18 cellular contexts compared by ENCODE assay signal in the genomic region with DNA sequence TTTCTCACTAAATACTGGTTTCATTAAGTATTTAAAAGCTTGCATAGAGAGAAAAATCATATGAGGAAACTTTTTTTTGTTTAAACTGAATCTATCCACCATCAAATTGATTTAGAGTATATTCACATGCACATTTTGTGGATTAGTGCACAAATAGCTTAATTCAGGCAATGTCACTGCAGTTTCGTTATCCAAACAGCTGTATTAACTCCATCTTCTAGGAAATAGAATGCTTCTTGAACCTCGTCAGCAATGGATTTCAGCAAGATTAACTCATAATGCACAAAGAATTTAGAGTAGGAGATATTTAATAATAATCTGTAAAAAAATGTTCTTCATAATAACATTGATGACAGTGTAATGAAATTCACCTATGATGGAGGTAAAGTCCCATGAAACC. TPM values are rescaled to one million over a fixed set of nuclear protein-coding genes. Genes with fewer than 3 reads are reported as not detected.
DNase-seq lines count a peak whose midpoint lies in the region; ATAC-seq and TF ChIP-seq lines count a peak whose summit lies in the region.
"Had no signal": no experiment of that assay in that cellular context is flagged by ENCODE, and none has a peak within 500 bp of the region (broad histone marks: within the 10 kb centered on the region; RNA-seq: fewer than 3 reads in every experiment).

No MANE protein-coding gene starts in this region.

- H3K9me3 Mint-ChIP-seq in CD4-positive, alpha-beta T cell, result no peaks in the 10 kb centered on the region
- no peaks in the 10 kb centered on the region for H3K9me3 Mint-ChIP-seq in activated CD8-positive, alpha-beta T cell treated with anti-CD3 and anti-CD28 coated beads, Interleukin-2, amount 10 ng/mL, durations not matched to agents 7 days and 5 days (ENCODE audit: insufficient read depth)
- no peaks in the 10 kb centered on the region for H3K9me3 Mint-ChIP-seq in activated T-helper 1 cell treated with anti-CD3 and anti-CD28 coated beads, Interleukin-12 subunit alpha, Interleukin-12 subunit beta, Interleukin-2, Interleukin-4 antibody, amounts not matched to agents 30 ng/mL and 10 ng/mL and 1 ng/mL, durations not matched to agents 14 hours and 24 hours and 36 hours
- H3K9me3 Mint-ChIP-seq: activated CD4-positive, alpha-beta memory T cell treated with anti-CD3 and anti-CD28 coated beads, Interleukin-2, amount 10 ng/mL, durations not matched to agents 7 days and 5 days; neural progenitor cell had no signal

- POLR2A ChIA-PET in CD4-positive, alpha-beta T cell (lab: Charles Lee), result interaction anchor here (1.4 kb wide), 1 partner anchor 53 kb away, joined by 3 read pairs; the partner anchor contains the start of gene FUBP1
- POLR2A ChIA-PET in activated CD8-positive, alpha-beta T cell treated with anti-CD3 and anti-CD28 coated beads, Interleukin-2, amount 10 ng/mL, durations not matched to agents 7 days and 5 days (lab: Charles Lee), result interaction anchor here (1.4 kb wide), 1 partner anchor 79 kb away, joined by 6 read pairs; the partner anchor contains the start of gene DNAJB4

- no peaks in the 10 kb centered on the region for H4K20me1 ChIP-seq in BLaER1

- CTCF ChIA-PET in CD4-positive, alpha-beta T cell (lab: Charles Lee), result no interaction called here
- CTCF ChIA-PET in activated CD8-positive, alpha-beta T cell treated with anti-CD3 and anti-CD28 coated beads, Interleukin-2, amount 10 ng/mL, durations not matched to agents 7 days and 5 days (lab: Charles Lee), result no interaction called here

- H3K4me1 ChIP-seq in BLaER1, result no peaks in the 10 kb centered on the region
- peaks cover 11% of the 10 kb centered on the region for H3K4me1 ChIP-seq in mononuclear cell (ENCODE audit: insufficient read depth, low read length)
- H3K4me1 ChIP-seq: ascending aorta, neural progenitor cell had no signal

- H3K4me3 Mint-ChIP-seq in CD4-positive, alpha-beta T cell, result peak overlapping the region; percentile 8
- H3K4me3 Mint-ChIP-seq in activated CD8-positive, alpha-beta T cell treated with anti-CD3 and anti-CD28 coated beads, Interleukin-2, amount 10 ng/mL, durations not matched to agents 7 days and 5 days, result peak overlapping the region; percentile 74
- H3K4me3 Mint-ChIP-seq in activated T-helper 1 cell treated with anti-CD3 and anti-CD28 coated beads, Interleukin-12 subunit alpha, Interleukin-12 subunit beta, Interleukin-2, Interleukin-4 antibody, amounts not matched to agents 30 ng/mL and 10 ng/mL and 1 ng/mL, durations not matched to agents 14 hours and 24 hours and 36 hours, result no peak overlapping the region
- H3K4me3 Mint-ChIP-seq: neural progenitor cell had no signal

- H3K4me3 ChIP-seq in BLaER1 (peak overlapping the region; percentile 61; the same call in 1 of the 2 replicates), mononuclear cell (ENCODE audit: low read length) (peak overlapping the region; percentile 45)
- H3K4me3 ChIP-seq: ascending aorta, neural progenitor cell, psoas muscle had no signal

- TF ChIP-seq CTCF in CD4-positive, alpha-beta T cell (IDR thresholded peaks at IDR 0.05), result no peak

- H3K27ac ChIP-seq in BLaER1, result no peak overlapping the region
- H3K27ac ChIP-seq in CD4-positive, alpha-beta T cell (ENCODE audit: low read depth, low read length), result no peak overlapping the region
- H3K27ac ChIP-seq: ascending aorta, neural progenitor cell had no signal

- H3K9ac ChIP-seq in BLaER1, result no peak overlapping the region
- H3K9ac ChIP-seq: neural progenitor cell had no signal

- H3K27ac Mint-ChIP-seq in CD4-positive, alpha-beta T cell, result no peak overlapping the region
- H3K27ac Mint-ChIP-seq in activated CD8-positive, alpha-beta T cell treated with anti-CD3 and anti-CD28 coated beads, Interleukin-2, amount 10 ng/mL, durations not matched to agents 7 days and 5 days, result no peak overlapping the region
- H3K27ac Mint-ChIP-seq in activated T-helper 1 cell treated with anti-CD3 and anti-CD28 coated beads, Interleukin-12 subunit alpha, Interleukin-12 subunit beta, Interleukin-2, Interleukin-4 antibody, amounts not matched to agents 30 ng/mL and 10 ng/mL and 1 ng/mL, durations not matched to agents 14 hours and 24 hours and 36 hours, result no peak overlapping the region
- H3K27ac Mint-ChIP-seq: neural progenitor cell had no signal

- no peaks in the 10 kb centered on the region for H3K9me3 ChIP-seq in BLaER1
- no peaks in the 10 kb centered on the region for H3K9me3 ChIP-seq in CD4-positive, alpha-beta T cell (ENCODE audit: control insufficient read depth, low read length)
- no peaks in the 10 kb centered on the region for H3K9me3 ChIP-seq in mononuclear cell (ENCODE audit: low read depth, low read length)
- H3K9me3 ChIP-seq: ascending aorta, psoas muscle had no signal

- intact Hi-C loops in CD4-positive, alpha-beta T cell (cut with DNase I, micrococcal nuclease), result no loop called here
- intact Hi-C loops in activated T-helper 1 cell treated with anti-CD3 and anti-CD28 coated beads, Interleukin-12 subunit alpha, Interleukin-12 subunit beta, Interleukin-2, Interleukin-4 antibody, amounts not matched to agents 30 ng/mL and 10 ng/mL and 1 ng/mL, durations not matched to agents 14 hours and 24 hours and 36 hours (cut with micrococcal nuclease), result loop anchor here (2.0 kb wide), 2 partner anchors 53 to 79 kb away; partner anchors contain the start of genes DNAJB4 and FUBP1

- no peaks in the 10 kb centered on the region for H3K36me3 ChIP-seq in BLaER1
- H3K36me3 ChIP-seq: neural progenitor cell had no signal

- H3K4me2 ChIP-seq in BLaER1, result peak overlapping the region; percentile 61
- H3K4me2 ChIP-seq: neural progenitor cell had no signal

- H3K36me3 Mint-ChIP-seq in CD4-positive, alpha-beta T cell (ENCODE audit: low read depth), result peaks cover 4% of the 10 kb centered on the region
- H3K36me3 Mint-ChIP-seq in activated CD8-positive, alpha-beta T cell treated with anti-CD3 and anti-CD28 coated beads, Interleukin-2, amount 10 ng/mL, durations not matched to agents 7 days and 5 days (ENCODE audit: low read depth), result peaks cover 7% of the 10 kb centered on the region
- no peaks in the 10 kb centered on the region for H3K36me3 Mint-ChIP-seq in activated T-helper 1 cell treated with anti-CD3 and anti-CD28 coated beads, Interleukin-12 subunit alpha, Interleukin-12 subunit beta, Interleukin-2, Interleukin-4 antibody, amounts not matched to agents 30 ng/mL and 10 ng/mL and 1 ng/mL, durations not matched to agents 14 hours and 24 hours and 36 hours (ENCODE audit: low read depth)
- H3K36me3 Mint-ChIP-seq: neural progenitor cell had no signal

- H3K27me3 Mint-ChIP-seq in CD4-positive, alpha-beta T cell, result no peaks in the 10 kb centered on the region
- H3K27me3 Mint-ChIP-seq in activated CD8-positive, alpha-beta T cell treated with anti-CD3 and anti-CD28 coated beads, Interleukin-2, amount 10 ng/mL, durations not matched to agents 7 days and 5 days (ENCODE audit: low read depth), result no peaks in the 10 kb centered on the region
- peaks cover 1% of the 10 kb centered on the region for H3K27me3 Mint-ChIP-seq in activated T-helper 1 cell treated with anti-CD3 and anti-CD28 coated beads, Interleukin-12 subunit alpha, Interleukin-12 subunit beta, Interleukin-2, Interleukin-4 antibody, amounts not matched to agents 30 ng/mL and 10 ng/mL and 1 ng/mL, durations not matched to agents 14 hours and 24 hours and 36 hours (ENCODE audit: insufficient read depth)

- no peak for DNase-seq in CD4-positive, alpha-beta T cell
- DNase-seq in activated CD8-positive, alpha-beta T cell treated with anti-CD3 and anti-CD28 coated beads, Interleukin-2, amount 10 ng/mL, durations not matched to agents 7 days and 5 days, result no peak
- DNase-seq in OCI-M2 (lab: John Stamatoyannopoulos, UW; ENCODE audit: unreplicated experiment) (no peak), NCI-H1694 (lab: John Stamatoyannopoulos, UW) (no peak)
- no peak for DNase-seq in activated T-helper 1 cell treated with anti-CD3 and anti-CD28 coated beads, Interleukin-12 subunit alpha, Interleukin-12 subunit beta, Interleukin-2, Interleukin-4 antibody, amounts not matched to agents 30 ng/mL and 10 ng/mL and 1 ng/mL, durations not matched to agents 14 hours and 24 hours and 36 hours (ENCODE audit: low spot score)
- DNase-seq: activated CD4-positive, alpha-beta memory T cell treated with anti-CD3 and anti-CD28 coated beads, Interleukin-2, amount 10 ng/mL, durations not matched to agents 7 days and 5 days; DMS153; hypothalamus; kidney; mesendoderm; NCI-H1417; NCI-H774; psoas muscle had no signal

- ATAC-seq in CD4-positive, alpha-beta T cell (ENCODE audit: poor library complexity), result no peak
- no peak for ATAC-seq in activated CD8-positive, alpha-beta T cell treated with anti-CD3 and anti-CD28 coated beads, Interleukin-2, amount 10 ng/mL, durations not matched to agents 7 days and 5 days
- ATAC-seq: Panc1, psoas muscle had no signal

- H3K27me3 ChIP-seq in BLaER1 (no peaks in the 10 kb centered on the region), mononuclear cell (ENCODE audit: insufficient read depth, low read length) (no peaks in the 10 kb centered on the region)
- no peaks in the 10 kb centered on the region for H3K27me3 ChIP-seq in CD4-positive, alpha-beta T cell (ENCODE audit: control insufficient read depth, insufficient read depth, low read length)
- H3K27me3 ChIP-seq: ascending aorta, neural progenitor cell had no signal

- peaks cover 7% of the 10 kb centered on the region for H3K4me1 Mint-ChIP-seq in CD4-positive, alpha-beta T cell (ENCODE audit: low read depth)
- H3K4me1 Mint-ChIP-seq in activated CD8-positive, alpha-beta T cell treated with anti-CD3 and anti-CD28 coated beads, Interleukin-2, amount 10 ng/mL, durations not matched to agents 7 days and 5 days (ENCODE audit: low read depth), result peaks cover 11% of the 10 kb centered on the region
- peaks cover 5% of the 10 kb centered on the region for H3K4me1 Mint-ChIP-seq in activated T-helper 1 cell treated with anti-CD3 and anti-CD28 coated beads, Interleukin-12 subunit alpha, Interleukin-12 subunit beta, Interleukin-2, Interleukin-4 antibody, amounts not matched to agents 30 ng/mL and 10 ng/mL and 1 ng/mL, durations not matched to agents 14 hours and 24 hours and 36 hours (ENCODE audit: low read depth)
- H3K4me1 Mint-ChIP-seq: neural progenitor cell had no signal

RNA-seq across cellular contexts. Expression of gene NEXN, which starts 37.5 kb away (rescaled TPM):
- under 1 TPM in 1 of 2 experiments, not detected in 1; 0.25 TPM for total RNA-seq in CD4-positive, alpha-beta T cell
- total RNA-seq in activated CD8-positive, alpha-beta T cell treated with anti-CD3 and anti-CD28 coated beads, Interleukin-2, amount 10 ng/mL, durations not matched to agents 7 days and 5 days, result 1 to 10 TPM; 3.3 to 3.4 TPM
- total RNA-seq in mononuclear cell, result 1.4 TPM
- total RNA-seq in activated T-helper 1 cell treated with anti-CD3 and anti-CD28 coated beads, Interleukin-12 subunit alpha, Interleukin-12 subunit beta, Interleukin-2, Interleukin-4 antibody, amounts not matched to agents 30 ng/mL and 10 ng/mL and 1 ng/mL, durations not matched to agents 14 hours and 24 hours and 36 hours, result 0.24 and 0.31 TPM in 2 replicates

RNA-seq across cellular contexts. Expression of gene FUBP1, which starts 52.9 kb away (rescaled TPM):
- 100 to 1,000 TPM; 196 to 202 TPM for total RNA-seq in CD4-positive, alpha-beta T cell
- 100 to 1,000 TPM; 195 to 197 TPM for total RNA-seq in activated CD8-positive, alpha-beta T cell treated with anti-CD3 and anti-CD28 coated beads, Interleukin-2, amount 10 ng/mL, durations not matched to agents 7 days and 5 days
- 274 TPM for total RNA-seq in mononuclear cell
- total RNA-seq in activated T-helper 1 cell treated with anti-CD3 and anti-CD28 coated beads, Interleukin-12 subunit alpha, Interleukin-12 subunit beta, Interleukin-2, Interleukin-4 antibody, amounts not matched to agents 30 ng/mL and 10 ng/mL and 1 ng/mL, durations not matched to agents 14 hours and 24 hours and 36 hours, result 268 and 278 TPM in 2 replicates
